In genomic region chr6:16148498-16148897, GRCh38 we compare ENCODE assay signal across 15 cellular contexts. TPM values are rescaled to one million over a fixed set of nuclear protein-coding genes. Genes with fewer than 3 reads are reported as not detected.
DNase-seq lines count a peak whose midpoint lies in the region; ATAC-seq and TF ChIP-seq lines count a peak whose summit lies in the region.
"Had no signal": no experiment of that assay in that cellular context is flagged by ENCODE, and none has a peak within 500 bp of the region (broad histone marks: within the 10 kb centered on the region; RNA-seq: fewer than 3 reads in every experiment).

No MANE protein-coding gene starts in this region.

- no peaks in the 10 kb centered on the region for H3K27me3 Mint-ChIP-seq in naive thymus-derived CD8-positive, alpha-beta T cell
- H3K27me3 Mint-ChIP-seq: stimulated activated naive CD8-positive, alpha-beta T cell treated with anti-CD3 and anti-CD28 coated beads, Interleukin-15, amount 100 ng/mL, for 72 hours had no signal

- H3K36me3 Mint-ChIP-seq in naive thymus-derived CD8-positive, alpha-beta T cell, result peaks cover 45 to 100% (median 93%) of the 10 kb centered on the region in 3 donors

- peaks cover 0 to 1% (median 0%) of the 10 kb centered on the region in 9 donors for H3K9me3 Mint-ChIP-seq in naive thymus-derived CD8-positive, alpha-beta T cell
- H3K9me3 Mint-ChIP-seq: stimulated activated naive CD8-positive, alpha-beta T cell treated with anti-CD3 and anti-CD28 coated beads, Interleukin-15, amount 100 ng/mL, for 72 hours had no signal

- H3K4me3 Mint-ChIP-seq in naive thymus-derived CD8-positive, alpha-beta T cell, result peak overlapping the region in 1 of 10 donors; percentile 7
- H3K4me3 Mint-ChIP-seq: stimulated activated naive CD8-positive, alpha-beta T cell treated with anti-CD3 and anti-CD28 coated beads, Interleukin-15, amount 100 ng/mL, for 72 hours had no signal

- TF ChIP-seq CTCF in coronary artery (IDR thresholded peaks at IDR 0.05), result no peak

- H3K4me3 ChIP-seq in coronary artery, result no peak overlapping the region
- H3K4me3 ChIP-seq: adrenal gland, psoas muscle had no signal

- in situ Hi-C loops in Caki2 (cut with HindIII; ENCODE audit: low pct_unique_long_range_greater_than_20kb, low sequenced_read_pairs), result no loop called here

- ATAC-seq in naive thymus-derived CD8-positive, alpha-beta T cell, result no peak
- ATAC-seq in activated CD4-positive, CD25-positive, alpha-beta regulatory T cell treated with anti-CD3 and anti-CD28 coated beads, Interleukin-2, amount 50 U/mL, for 24 hours, result no peak
- ATAC-seq: psoas muscle; stimulated activated naive CD8-positive, alpha-beta T cell treated with anti-CD3 and anti-CD28 coated beads, Interleukin-15, amount 100 ng/mL, for 72 hours had no signal

- H3K27ac ChIP-seq in coronary artery, result no peak overlapping the region
- H3K27ac ChIP-seq: adrenal gland, psoas muscle had no signal

- peaks cover 28 to 56% (median 43%) of the 10 kb centered on the region in 4 donors for H3K4me1 Mint-ChIP-seq in naive thymus-derived CD8-positive, alpha-beta T cell

- POLR2A ChIA-PET in naive thymus-derived CD8-positive, alpha-beta T cell (lab: Charles Lee), result interaction anchor here (0.7 kb wide), 1 partner anchor 1825 kb away, joined by 5 read pairs; no protein-coding TSS in a partner anchor

- peak overlapping the region in 6 of 10 donors; percentile 6 to 74 (median 28) for H3K27ac Mint-ChIP-seq in naive thymus-derived CD8-positive, alpha-beta T cell
- H3K27ac Mint-ChIP-seq: stimulated activated naive CD8-positive, alpha-beta T cell treated with anti-CD3 and anti-CD28 coated beads, Interleukin-15, amount 100 ng/mL, for 72 hours had no signal

- peak; percentile 68 for DNase-seq in Caki2 (ENCODE audit: low read depth)
- DNase-seq in NCI-H69 (lab: John Stamatoyannopoulos, UW), result peak; percentile 78
- peak; percentile 83 for DNase-seq in glomerular visceral epithelial cell (ENCODE audit: extremely low spot score)
- no peak for DNase-seq in naive thymus-derived CD8-positive, alpha-beta T cell
- no peak for DNase-seq in AG20443 (ENCODE audit: low spot score)
- no peak for DNase-seq in coronary artery (ENCODE audit: low spot score)
- no peak for DNase-seq in D341Med (ENCODE audit: low spot score)
- DNase-seq: adrenal gland; Karpas-422; NCI-H1417; NCI-H2227 treated with DMSO at 0.1 percent for 48 hours; psoas muscle; stimulated activated CD4-positive, alpha-beta T cell treated with anti-CD3 and anti-CD28 coated beads, Interleukin-12 subunit alpha, Interleukin-12 subunit beta, amount 100 ng/mL, for 4 hours; stimulated activated naive CD8-positive, alpha-beta T cell treated with anti-CD3 and anti-CD28 coated beads, Interleukin-15, amount 100 ng/mL, for 72 hours had no signal

RNA-seq across cellular contexts. Expression of gene MYLIP, which starts 19.6 kb away (rescaled TPM):
- total RNA-seq in Caki2 (2014; rRNA removed; shearing (Covaris generic); ENCODE audit: low replicate concordance), result 7.6 and 10.5 TPM in 2 replicates
- 10 to 100 TPM; 23.1 to 23.3 TPM for total RNA-seq in naive thymus-derived CD8-positive, alpha-beta T cell
- polyA plus RNA-seq in naive thymus-derived CD8-positive, alpha-beta T cell, result 100 to 1,000 TPM in 1 of 3 donors, 10 to 100 TPM in 2; 72.6 to 108 (median 86.8) TPM

Comparison
In these comparisons a context has a peak if more than half of its experiments do, and no peak if none do; other contexts are left out.
1. DNase-seq: peak in Caki2 (single experiment), NCI-H69 (single experiment) and glomerular visceral epithelial cell (single experiment); none in naive thymus-derived CD8-positive, alpha-beta T cell (0 of 10), AG20443 (single experiment), coronary artery (single experiment) and D341Med (single experiment).